28 cellular contexts compared by ENCODE assay signal in genomic region chr7:131530137-131530536, GRCh38.
"Had no signal": no experiment of that assay in that cellular context is flagged by ENCODE, and none has a peak within 500 bp of the region (broad histone marks: within the 10 kb centered on the region; RNA-seq: fewer than 3 reads in every experiment).

No MANE protein-coding gene starts in this region.

- ATAC-seq: activated CD4-positive, CD25-positive, alpha-beta regulatory T cell treated with anti-CD3 and anti-CD28 coated beads, Interleukin-2, amount 50 U/mL, for 24 hours; foreskin keratinocyte; natural killer cell; stimulated activated memory B cell treated with anti-CD40 and anti-IgM and Interleukin-4, amounts not matched to agents 10 μg/mL and 1 μg/mL and 100 μg/mL, for 72 hours; stimulated activated naive CD8-positive, alpha-beta T cell treated with anti-CD3 and anti-CD28 coated beads, Interleukin-15, amount 100 ng/mL, for 72 hours; upper lobe of right lung had no signal

- H2AFZ ChIP-seq: neural progenitor cell had no signal

- H3K9me3 ChIP-seq: esophagus muscularis mucosa, right lobe of liver, upper lobe of right lung had no signal

- DNase-seq: activated CD4-positive, alpha-beta memory T cell treated with anti-CD3 and anti-CD28 coated beads for 36 hours; activated CD4-positive, alpha-beta T cell treated with anti-CD3 and anti-CD28 coated beads, Interleukin-2, amount 10 ng/mL, durations not matched to agents 24 days and 14 days; activated CD8-positive, alpha-beta memory T cell treated with anti-CD3 and anti-CD28 coated beads, Interleukin-2, amount 50 U/mL, for 4 hours; activated gamma-delta T cell; activated naive CD4-positive, alpha-beta T cell treated with anti-CD3 and anti-CD28 coated beads, Interleukin-2, amount 10 ng/mL, durations not matched to agents 7 days and 5 days; activated T-cell treated with anti-CD3 and anti-CD28 coated beads, Interleukin-2, amount 50 U/mL, for 1 hour; amygdala; central memory CD4-positive, alpha-beta T cell; foreskin keratinocyte; natural killer cell; right lobe of liver; stimulated activated CD4-positive, alpha-beta T cell treated with anti-CD3 and anti-CD28 coated beads, Interleukin-4, amount 100 ng/mL, for 4 hours; stimulated activated CD8-positive, alpha-beta memory T cell treated with anti-CD3 and anti-CD28 coated beads, Interleukin-4, amount 100 ng/mL, for 48 hours; stimulated activated naive CD8-positive, alpha-beta T cell treated with anti-CD3 and anti-CD28 coated beads, Interleukin-15, amount 100 ng/mL, for 72 hours; substantia nigra; SW 1271; T-helper 9 cell; upper lobe of right lung had no signal

- H3K9me3 Mint-ChIP-seq: activated CD4-positive, alpha-beta memory T cell treated with anti-CD3 and anti-CD28 coated beads for 36 hours; activated CD4-positive, alpha-beta T cell treated with anti-CD3 and anti-CD28 coated beads, Interleukin-2, amount 10 ng/mL, durations not matched to agents 24 days and 14 days; activated naive CD4-positive, alpha-beta T cell treated with anti-CD3 and anti-CD28 coated beads, Interleukin-2, amount 10 ng/mL, durations not matched to agents 7 days and 5 days; activated T-helper 1 cell treated with anti-CD3 and anti-CD28 coated beads, Interleukin-12 subunit alpha, Interleukin-12 subunit beta, Interleukin-2, Interleukin-4 antibody, amounts not matched to agents 30 ng/mL and 10 ng/mL and 1 ng/mL, durations not matched to agents 14 hours and 24 hours and 36 hours; dendritic cell treated with granulocyte-macrophage colony-stimulating factor and Interleukin-4, amounts not matched to agents 40 ng/mL and 50 ng/mL, for 4 days; memory B cell; natural killer cell; neural progenitor cell; stimulated activated memory B cell treated with anti-CD40 and anti-IgM and Interleukin-4, amounts not matched to agents 10 μg/mL and 1 μg/mL and 100 μg/mL, for 72 hours; stimulated activated naive CD8-positive, alpha-beta T cell treated with anti-CD3 and anti-CD28 coated beads, Interleukin-15, amount 100 ng/mL, for 72 hours; T-helper 1 cell treated with Interleukin-12 subunit alpha and Interleukin-12 subunit beta and Interleukin-4 antibody, amounts not matched to agents 30 μg/mL and 1 μg/mL, for 36 hours had no signal

- H3K4me2 ChIP-seq: neural progenitor cell had no signal

- H3K36me3 ChIP-seq: esophagus muscularis mucosa, neural progenitor cell, right lobe of liver, upper lobe of right lung had no signal

- H3K36me3 Mint-ChIP-seq: activated CD4-positive, alpha-beta memory T cell treated with anti-CD3 and anti-CD28 coated beads for 36 hours; activated naive CD4-positive, alpha-beta T cell treated with anti-CD3 and anti-CD28 coated beads, Interleukin-2, amount 10 ng/mL, durations not matched to agents 7 days and 5 days; memory B cell; natural killer cell; stimulated activated memory B cell treated with anti-CD40 and anti-IgM and Interleukin-4, amounts not matched to agents 10 μg/mL and 1 μg/mL and 100 μg/mL, for 72 hours had no signal

- H3K4me3 Mint-ChIP-seq: activated CD4-positive, alpha-beta memory T cell treated with anti-CD3 and anti-CD28 coated beads for 36 hours; activated CD4-positive, alpha-beta T cell treated with anti-CD3 and anti-CD28 coated beads, Interleukin-2, amount 10 ng/mL, durations not matched to agents 24 days and 14 days; activated naive CD4-positive, alpha-beta T cell treated with anti-CD3 and anti-CD28 coated beads, Interleukin-2, amount 10 ng/mL, durations not matched to agents 7 days and 5 days; activated T-helper 1 cell treated with anti-CD3 and anti-CD28 coated beads, Interleukin-12 subunit alpha, Interleukin-12 subunit beta, Interleukin-2, Interleukin-4 antibody, amounts not matched to agents 30 ng/mL and 10 ng/mL and 1 ng/mL, durations not matched to agents 14 hours and 24 hours and 36 hours; dendritic cell treated with granulocyte-macrophage colony-stimulating factor and Interleukin-4, amounts not matched to agents 40 ng/mL and 50 ng/mL, for 4 days; memory B cell; natural killer cell; neural progenitor cell; stimulated activated memory B cell treated with anti-CD40 and anti-IgM and Interleukin-4, amounts not matched to agents 10 μg/mL and 1 μg/mL and 100 μg/mL, for 72 hours; stimulated activated naive CD8-positive, alpha-beta T cell treated with anti-CD3 and anti-CD28 coated beads, Interleukin-15, amount 100 ng/mL, for 72 hours; T-helper 1 cell treated with Interleukin-12 subunit alpha and Interleukin-12 subunit beta and Interleukin-4 antibody, amounts not matched to agents 30 μg/mL and 1 μg/mL, for 36 hours had no signal

- H3K27ac Mint-ChIP-seq: activated CD4-positive, alpha-beta memory T cell treated with anti-CD3 and anti-CD28 coated beads for 36 hours; activated CD4-positive, alpha-beta T cell treated with anti-CD3 and anti-CD28 coated beads, Interleukin-2, amount 10 ng/mL, durations not matched to agents 24 days and 14 days; activated naive CD4-positive, alpha-beta T cell treated with anti-CD3 and anti-CD28 coated beads, Interleukin-2, amount 10 ng/mL, durations not matched to agents 7 days and 5 days; activated T-helper 1 cell treated with anti-CD3 and anti-CD28 coated beads, Interleukin-12 subunit alpha, Interleukin-12 subunit beta, Interleukin-2, Interleukin-4 antibody, amounts not matched to agents 30 ng/mL and 10 ng/mL and 1 ng/mL, durations not matched to agents 14 hours and 24 hours and 36 hours; dendritic cell treated with granulocyte-macrophage colony-stimulating factor and Interleukin-4, amounts not matched to agents 40 ng/mL and 50 ng/mL, for 4 days; memory B cell; natural killer cell; neural progenitor cell; stimulated activated memory B cell treated with anti-CD40 and anti-IgM and Interleukin-4, amounts not matched to agents 10 μg/mL and 1 μg/mL and 100 μg/mL, for 72 hours; stimulated activated naive CD8-positive, alpha-beta T cell treated with anti-CD3 and anti-CD28 coated beads, Interleukin-15, amount 100 ng/mL, for 72 hours; T-helper 1 cell treated with Interleukin-12 subunit alpha and Interleukin-12 subunit beta and Interleukin-4 antibody, amounts not matched to agents 30 μg/mL and 1 μg/mL, for 36 hours had no signal

- H3K4me3 ChIP-seq: esophagus muscularis mucosa, neural progenitor cell, right lobe of liver, skin epidermis, upper lobe of right lung had no signal

- H3K27me3 ChIP-seq: esophagus muscularis mucosa, neural progenitor cell, right lobe of liver, upper lobe of right lung had no signal

- H3K27ac ChIP-seq: foreskin keratinocyte, neural progenitor cell, right lobe of liver, upper lobe of right lung, VCaP had no signal

- H3K4me1 Mint-ChIP-seq: activated naive CD4-positive, alpha-beta T cell treated with anti-CD3 and anti-CD28 coated beads, Interleukin-2, amount 10 ng/mL, durations not matched to agents 7 days and 5 days; natural killer cell had no signal

- H3K27me3 Mint-ChIP-seq: dendritic cell treated with granulocyte-macrophage colony-stimulating factor and Interleukin-4, amounts not matched to agents 40 ng/mL and 50 ng/mL, for 4 days; memory B cell; stimulated activated memory B cell treated with anti-CD40 and anti-IgM and Interleukin-4, amounts not matched to agents 10 μg/mL and 1 μg/mL and 100 μg/mL, for 72 hours; stimulated activated naive CD8-positive, alpha-beta T cell treated with anti-CD3 and anti-CD28 coated beads, Interleukin-15, amount 100 ng/mL, for 72 hours had no signal

- H3K9ac ChIP-seq: neural progenitor cell had no signal

- H3K4me1 ChIP-seq: foreskin keratinocyte, neural progenitor cell, right lobe of liver, upper lobe of right lung had no signal
